ENCODE assay signal across 25 cellular contexts in the genomic region with DNA sequence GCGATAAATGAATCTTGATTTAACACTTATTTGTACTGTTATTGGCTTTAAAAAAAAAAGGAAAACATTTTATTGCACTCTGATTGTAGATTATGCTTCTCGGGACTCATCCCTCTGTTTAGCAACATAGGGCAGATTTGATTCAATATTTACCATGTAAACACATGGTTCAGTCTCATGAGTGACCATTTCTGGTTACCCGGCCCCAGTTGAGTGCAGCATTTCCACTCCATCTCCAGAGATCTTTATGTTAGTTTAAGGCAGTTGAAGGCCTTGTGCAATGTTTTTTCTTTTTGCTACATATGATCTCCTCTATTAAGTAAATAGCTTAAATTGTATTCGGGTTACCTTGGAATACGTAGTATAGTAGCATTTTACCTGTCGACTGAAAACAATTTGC.
"Had no signal": no experiment of that assay in that cellular context is flagged by ENCODE, and none has a peak within 500 bp of the region (broad histone marks: within the 10 kb centered on the region; RNA-seq: fewer than 3 reads in every experiment).

No MANE protein-coding gene starts in this region.

- H3K9me3 ChIP-seq: adrenal gland, breast epithelium, Peyer's patch, SJCRH30, SK-N-SH had no signal

- H3K9me3 Mint-ChIP-seq: activated T-cell treated with anti-CD3 and anti-CD28 coated beads, Interleukin-2, amount 50 U/mL, for 72 hours had no signal

- H3K27me3 ChIP-seq: Peyer's patch, SJCRH30 had no signal

- H3K4me3 ChIP-seq: adrenal gland, breast epithelium, Peyer's patch, SJCRH30 had no signal

- H3K4me1 ChIP-seq: adrenal gland, breast epithelium, Peyer's patch, SJCRH30 had no signal

- H3K9ac ChIP-seq: SK-N-SH had no signal

- DNase-seq: activated CD4-positive, alpha-beta T cell treated with anti-CD3 and anti-CD28 coated beads for 36 hours; activated CD4-positive, alpha-beta T cell treated with anti-CD3 and anti-CD28 coated beads, Interleukin-2, amount 50 U/mL, for 1 hour; activated CD8-positive, alpha-beta memory T cell treated with anti-CD3 and anti-CD28 coated beads, Interleukin-2, amount 50 U/mL, for 4 hours; activated CD8-positive, alpha-beta T cell treated with anti-CD3 and anti-CD28 coated beads for 36 hours; activated gamma-delta T cell treated with Interleukin-2 at 50 U/mL for 16 hours; activated naive CD4-positive, alpha-beta T cell treated with anti-CD3 and anti-CD28 coated beads, Interleukin-2, amount 50 U/mL, for 16 hours; activated naive CD8-positive, alpha-beta T cell treated with anti-CD3 and anti-CD28 coated beads, Interleukin-2, amount 10 ng/mL, durations not matched to agents 7 days and 5 days; activated T-cell treated with anti-CD3 and anti-CD28 coated beads, Interleukin-2, amount 50 U/mL, for 72 hours; adrenal gland; anterior cingulate cortex; caudate nucleus; Karpas-422; NCI-H1048; NCI-H146; NCI-H187 treated with DMSO at 0.1 percent for 48 hours; NCI-H345; NCI-H510A; NCI-H526 treated with DMSO at 0.1 percent for 48 hours; Peyer's patch; Right ventricle myocardium superior; SK-N-SH; T-helper 1 cell had no signal

- H3K36me3 ChIP-seq: adrenal gland, breast epithelium, Peyer's patch, SJCRH30 had no signal

- H3K4me3 Mint-ChIP-seq: activated CD4-positive, alpha-beta T cell treated with anti-CD3 and anti-CD28 coated beads for 36 hours; activated CD8-positive, alpha-beta T cell treated with anti-CD3 and anti-CD28 coated beads for 36 hours; activated naive CD8-positive, alpha-beta T cell treated with anti-CD3 and anti-CD28 coated beads, Interleukin-2, amount 10 ng/mL, durations not matched to agents 7 days and 5 days; activated T-cell treated with anti-CD3 and anti-CD28 coated beads, Interleukin-2, amount 50 U/mL, for 72 hours had no signal

- H3K27me3 Mint-ChIP-seq: activated CD4-positive, alpha-beta T cell treated with anti-CD3 and anti-CD28 coated beads for 36 hours; activated CD8-positive, alpha-beta T cell treated with anti-CD3 and anti-CD28 coated beads for 36 hours; activated naive CD8-positive, alpha-beta T cell treated with anti-CD3 and anti-CD28 coated beads, Interleukin-2, amount 10 ng/mL, durations not matched to agents 7 days and 5 days had no signal

- H3K27ac Mint-ChIP-seq: activated CD4-positive, alpha-beta T cell treated with anti-CD3 and anti-CD28 coated beads for 36 hours; activated CD8-positive, alpha-beta T cell treated with anti-CD3 and anti-CD28 coated beads for 36 hours; activated naive CD8-positive, alpha-beta T cell treated with anti-CD3 and anti-CD28 coated beads, Interleukin-2, amount 10 ng/mL, durations not matched to agents 7 days and 5 days; activated T-cell treated with anti-CD3 and anti-CD28 coated beads, Interleukin-2, amount 50 U/mL, for 72 hours; activated T-helper 2 cell treated with anti-CD3 and anti-CD28 coated beads, Interferon-gamma antibody, Interleukin-2, Interleukin-4, amounts not matched to agents 10 μg/mL and 5 μg/mL and 100 μg/mL, durations not matched to agents 14 hours and 24 hours and 36 hours had no signal
